Comparison of ENCODE assay signal across 1 cellular context in genomic region chr7:104234990-104235389, GRCh38. TPM values are rescaled to one million over a fixed set of nuclear protein-coding genes. Genes with fewer than 3 reads are reported as not detected.
DNase-seq lines count a peak whose midpoint lies in the region; ATAC-seq, FAIRE-seq and TF ChIP-seq lines count a peak whose summit lies in the region.
"Not testable (repeated sequence)": the region's sequence is repeated elsewhere in the genome, so short reads cannot be mapped to it uniquely, and the experiment has no call there.

No MANE protein-coding gene starts in this region.

- WGBS in K562 (ENCODE audit: insufficient coverage, low coverage, missing lambda C conversion rate), result 0% methylated on average over 1 of the region's 2 CpGs

- BruUV-seq in K562 (replicated peaks; lab: Mats Ljungman, UMichigan), result not testable (repeated sequence)

- CTCF ChIA-PET in K562 (lab: Yijun Ruan, JAX; ENCODE audit: low intra/inter-chr PET ratio), result not testable (repeated sequence)

- not testable (repeated sequence) for H3K4me3 ChIP-seq in K562

- not testable (repeated sequence) for H3K27ac ChIP-seq in K562 (ENCODE audit: extremely low read depth, low read depth, low read length)

- H3K36me3 ChIP-seq in K562 (ENCODE audit: control insufficient read depth, insufficient read depth, low read length), result not testable (repeated sequence)

- not testable (repeated sequence) for TF ChIP-seq CTCF in K562 (IDR thresholded peaks at IDR 0.05 in 2 of 3, conservative IDR thresholded peaks at IDR 0.05 in 1 of 3; ENCODE audit: insufficient read depth in 2 of 3, low read depth in 1 of 3, low read length in 3 of 3)

- intact Hi-C loops in K562 (cut with micrococcal nuclease), result loop anchor here (5.0 kb wide), 1 partner anchor 107 kb away; no protein-coding TSS in a partner anchor

- TF ChIP-seq EP300 in K562 (IDR thresholded peaks at IDR 0.05; ENCODE audit: low read length), result not testable (repeated sequence)

- TF ChIP-seq POLR2A in K562 (conservative IDR thresholded peaks at IDR 0.05), result not testable (repeated sequence)

- H3K4me1 ChIP-seq in K562 (replicated peaks in 1 of 2; ENCODE audit: control insufficient read depth in 2 of 2, insufficient read depth in 2 of 2, low read length in 2 of 2), result not testable (repeated sequence)

- H3K27me3 ChIP-seq in K562 (ENCODE audit: control insufficient read depth in 2 of 2, insufficient read depth in 2 of 2, low read length in 2 of 2), result not testable (repeated sequence)

- not testable (repeated sequence) for H3K9me3 ChIP-seq in K562 (replicated peaks; ENCODE audit: control insufficient read depth, insufficient read depth, low read depth, low read length)

- not testable (repeated sequence) for H3K4me2 ChIP-seq in K562 (ENCODE audit: insufficient read depth, low read length)

- not testable (repeated sequence) for ATAC-seq in K562

- not testable (repeated sequence) for FAIRE-seq in K562 (lab: Jason Lieb, UNC)

- not testable (repeated sequence) for DNase-seq in K562 (ENCODE audit: extremely low read depth in 1 of 4, low spot score in 3 of 4)

- not testable (repeated sequence) for H3K9me1 ChIP-seq in K562 (ENCODE audit: control insufficient read depth, insufficient read depth, low read length)

- not testable (repeated sequence) for H3K79me2 ChIP-seq in K562 (ENCODE audit: control insufficient read depth, insufficient read depth, low read length)

- H2AFZ ChIP-seq in K562 (ENCODE audit: low read depth, low read length), result not testable (repeated sequence)

- in situ Hi-C loops in K562 (cut with MboI), result not testable (repeated sequence)

- POLR2A ChIA-PET in K562 (lab: Yijun Ruan, JAX), result not testable (repeated sequence)

- not testable (repeated sequence) for TF ChIP-seq RAD21 in K562 (CRISPR knock-in tag; conservative IDR thresholded peaks at IDR 0.05 in 1 of 2, IDR thresholded peaks at IDR 0.05 in 1 of 2)

- H3K9ac ChIP-seq in K562 (ENCODE audit: insufficient read depth in 1 of 2, low read depth in 2 of 2, low read length in 2 of 2), result not testable (repeated sequence)

- H4K20me1 ChIP-seq in K562 (replicated peaks; ENCODE audit: control insufficient read depth, insufficient read depth, low read length), result not testable (repeated sequence)

TF ChIP-seq in K562, 482 proteins besides CTCF, POLR2A, EP300 and RAD21:
- TF ChIP-seq NFIX (CRISPR knock-in tag; IDR thresholded peaks at IDR 0.05; ENCODE audit: low read depth), result peak; percentile 52
- TF ChIP-seq NFIC (IDR thresholded peaks at IDR 0.05), result peak; percentile 77

RNA-seq across cellular contexts. Expression of gene ORC5, which starts 27.2 kb away (rescaled TPM):
- total RNA-seq in K562 (2011; cell fraction: chromatin; rRNA removed; ENCODE audit: low replicate concordance), result 71.7 and 74.2 TPM in 2 replicates
- 22.4 and 23.2 TPM in 2 replicates for total RNA-seq in K562 (2011; cell fraction: nucleolus; rRNA removed)
- total RNA-seq in K562 (2011; cell fraction: nucleoplasm; rRNA removed), result 35.6 and 44.9 TPM in 2 replicates
- total RNA-seq in K562 (2014; rRNA removed) (38.2 and 42.0 TPM in 2 replicates), K562 (2014; rRNA removed; fragmentation: Illumina TruSeq; extraction: Trizol) (54.1 and 62.0 TPM in 2 replicates), K562 (2015; rRNA removed; fragmentation: Illumina TruSeq; extraction: Trizol) (52.8 and 57.8 TPM in 2 replicates), K562 (2021) (54.8 and 64.0 TPM in 2 replicates)
- polyA plus RNA-seq in K562 (2011; rRNA removed) (16.6 and 29.8 TPM in 2 replicates), K562 (2014; fragmentation: Illumina TruSeq; extraction: Trizol) (65.6 and 72.3 TPM in 2 replicates), K562 (2014; fragmentation: Nextera tagmentation; extraction: Ambion mirVana) (100 to 1,000 TPM; 125 to 136 TPM), K562 (2014; rRNA removed) (44.7 and 47.1 TPM in 2 replicates)
- 12.1 and 15.0 TPM in 2 replicates for polyA plus RNA-seq in K562 (2011; cell fraction: cytosol; rRNA removed)
- polyA plus RNA-seq in K562 (2011; cell fraction: nucleus; rRNA removed), result 28.3 and 54.1 TPM in 2 replicates
- polyA plus RNA-seq in K562 (2012), result 31.5 and 90.8 TPM in 2 replicates
- 29.6 and 34.7 TPM in 2 replicates for polyA minus RNA-seq in K562 (2011; rRNA and poly(A)+ RNA removed)
- polyA minus RNA-seq in K562 (2011; cell fraction: cytosol; rRNA and poly(A)+ RNA removed), result 9.6 and 21.2 TPM in 2 replicates
- 33.4 and 39.3 TPM in 2 replicates for polyA minus RNA-seq in K562 (2011; cell fraction: nucleus; rRNA and poly(A)+ RNA removed)
